Comparison of ENCODE assay signal across 1 cellular context in genomic region chr10:60948871-60949270, GRCh38.
TF ChIP-seq lines count a peak whose summit lies in the region.

No MANE protein-coding gene starts in this region.

TF ChIP-seq in GM23338, 12 proteins besides CTCF, POLR2A, EP300 and RAD21 (continued from another document):
- no peak for TF ChIP-seq REST (IDR thresholded peaks at IDR 0.05; ENCODE audit: unreplicated experiment)
- no peak for TF ChIP-seq EZH2 (IDR thresholded peaks at IDR 0.05; ENCODE audit: low read depth, unreplicated experiment)
- TF ChIP-seq NANOG (IDR thresholded peaks at IDR 0.05; ENCODE audit: borderline replicate concordance), result no peak
- TF ChIP-seq ZNF462 (CRISPR knock-in tag; IDR thresholded peaks at IDR 0.05), result no peak
TF ChIP-seq in GM23338: peak in this region for 0.
